17 cellular contexts compared by ENCODE assay signal in the genomic region with DNA sequence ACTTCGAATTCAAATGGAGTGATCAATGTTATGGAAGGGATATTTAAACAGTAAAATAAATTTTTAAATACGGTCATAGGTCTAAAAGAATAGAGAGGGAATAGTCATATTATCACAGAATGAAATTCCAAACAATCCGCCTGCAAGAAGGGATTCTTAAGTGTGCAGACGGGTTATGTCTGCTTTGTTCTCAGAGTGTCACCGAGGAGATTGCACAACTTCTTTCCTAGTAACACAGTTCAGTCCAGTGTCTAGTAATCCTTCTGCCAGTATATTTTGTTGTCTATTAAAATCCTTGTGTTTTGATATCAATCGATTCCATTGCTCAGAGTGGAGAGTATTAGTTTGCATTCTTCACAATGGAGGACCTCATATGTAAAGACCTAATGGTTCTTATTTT. TPM values are rescaled to one million over a fixed set of nuclear protein-coding genes. Genes with fewer than 3 reads are reported as not detected.
"Had no signal": no experiment of that assay in that cellular context is flagged by ENCODE, and none has a peak within 500 bp of the region (broad histone marks: within the 10 kb centered on the region; RNA-seq: fewer than 3 reads in every experiment).

No MANE protein-coding gene starts in this region.

- H3K27me3 Mint-ChIP-seq: activated CD8-positive, alpha-beta T cell treated with anti-CD3 and anti-CD28 coated beads for 36 hours; activated naive CD8-positive, alpha-beta T cell; effector memory CD8-positive, alpha-beta T cell had no signal

- H3K36me3 Mint-ChIP-seq: activated naive CD8-positive, alpha-beta T cell; natural killer cell treated with Interleukin-12 subunit alpha and Interleukin-12 subunit beta and Interleukin-15 and Interleukin-18, amount 100 ng/mL, for 72 hours had no signal

- FAIRE-seq: kidney had no signal

- ATAC-seq: activated CD8-positive, alpha-beta T cell treated with anti-CD3 and anti-CD28 coated beads for 36 hours; effector memory CD8-positive, alpha-beta T cell; left lung; stimulated activated naive CD8-positive, alpha-beta T cell treated with anti-CD3 and anti-CD28 coated beads, Interleukin-15, amount 100 ng/mL, for 72 hours; WTC11 had no signal

- H3K9me3 Mint-ChIP-seq: activated CD8-positive, alpha-beta T cell treated with anti-CD3 and anti-CD28 coated beads for 36 hours; stimulated activated naive CD8-positive, alpha-beta T cell treated with anti-CD3 and anti-CD28 coated beads, Interleukin-15, amount 100 ng/mL, for 72 hours had no signal

- H3K4me3 ChIP-seq: left lung had no signal

- H3K27ac ChIP-seq: epithelial cell of prostate, left lung had no signal

- H3K36me3 ChIP-seq: left lung had no signal

- H3K27me3 ChIP-seq: left lung had no signal

- H3K27ac Mint-ChIP-seq: activated CD8-positive, alpha-beta T cell treated with anti-CD3 and anti-CD28 coated beads for 36 hours; activated naive CD8-positive, alpha-beta T cell; effector memory CD8-positive, alpha-beta T cell; natural killer cell treated with Interleukin-12 subunit alpha and Interleukin-12 subunit beta and Interleukin-15 and Interleukin-18, amount 100 ng/mL, for 72 hours; stimulated activated naive CD8-positive, alpha-beta T cell treated with anti-CD3 and anti-CD28 coated beads, Interleukin-15, amount 100 ng/mL, for 72 hours; WTC11 had no signal

- H3K4me1 Mint-ChIP-seq: stimulated activated naive CD8-positive, alpha-beta T cell treated with anti-CD3 and anti-CD28 coated beads, Interleukin-15, amount 100 ng/mL, for 72 hours had no signal

- H3K4me3 Mint-ChIP-seq: activated CD8-positive, alpha-beta T cell treated with anti-CD3 and anti-CD28 coated beads for 36 hours; activated naive CD8-positive, alpha-beta T cell; effector memory CD8-positive, alpha-beta T cell; stimulated activated naive CD8-positive, alpha-beta T cell treated with anti-CD3 and anti-CD28 coated beads, Interleukin-15, amount 100 ng/mL, for 72 hours; WTC11 had no signal

- H3K4me1 ChIP-seq: left lung had no signal

- DNase-seq: activated CD4-positive, alpha-beta T cell treated with anti-CD3 and anti-CD28 coated beads for 4 hours; activated CD8-positive, alpha-beta memory T cell treated with anti-CD3 and anti-CD28 coated beads, Interleukin-2, amount 50 U/mL, for 4 hours; activated CD8-positive, alpha-beta T cell treated with anti-CD3 and anti-CD28 coated beads for 36 hours; activated effector memory CD4-positive, alpha-beta T cell treated with anti-CD3 and anti-CD28 coated beads, Interleukin-2, amount 50 U/mL, for 16 hours; activated T-cell treated with anti-CD3 and anti-CD28 coated beads, Interleukin-2, amount 50 U/mL, for 48 hours; dermis blood vessel endothelial cell; effector memory CD8-positive, alpha-beta T cell; kidney; left lung; mesendoderm; stimulated activated naive CD8-positive, alpha-beta T cell treated with anti-CD3 and anti-CD28 coated beads, Interleukin-15, amount 100 ng/mL, for 72 hours had no signal

- H3K9me3 ChIP-seq: left lung had no signal

RNA-seq across cellular contexts. Expression of a gene that starts 48.4 kb away (rescaled TPM):
- total RNA-seq: activated CD8-positive, alpha-beta T cell treated with anti-CD3 and anti-CD28 coated beads for 36 hours; dermis blood vessel endothelial cell; kidney; left lung; natural killer cell treated with Interleukin-12 subunit alpha and Interleukin-12 subunit beta and Interleukin-15 and Interleukin-18, amount 100 ng/mL, for 72 hours; posterior vena cava; ureter; WTC11 had no signal
